In the genomic region with DNA sequence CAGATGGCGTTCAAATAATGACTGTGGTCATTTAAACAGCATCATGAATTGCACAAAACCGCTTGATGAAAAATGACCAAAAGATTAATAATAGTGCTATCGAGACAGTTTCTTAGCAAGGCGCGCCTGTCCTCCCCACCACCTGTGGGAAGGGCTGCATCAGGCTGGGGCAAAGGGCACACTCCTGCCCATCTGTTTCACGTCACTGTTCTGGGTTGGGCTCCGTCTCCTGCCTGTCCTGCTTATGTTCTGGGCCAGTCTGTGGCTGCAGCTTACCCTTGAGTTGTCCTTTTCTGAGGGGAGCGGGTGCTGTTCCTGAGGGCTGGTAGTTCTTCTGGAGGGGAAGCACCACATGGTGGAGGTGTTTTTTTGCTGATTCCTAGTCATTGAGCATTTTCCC, we compare ENCODE assay signal across 18 cellular contexts. TPM values are rescaled to one million over a fixed set of nuclear protein-coding genes. Genes with fewer than 3 reads are reported as not detected.
"Had no signal": no experiment of that assay in that cellular context is flagged by ENCODE, and none has a peak within 500 bp of the region (broad histone marks: within the 10 kb centered on the region; RNA-seq: fewer than 3 reads in every experiment).

No MANE protein-coding gene starts in this region.

- ATAC-seq: activated T-cell treated with anti-CD3 and anti-CD28 coated beads, Interleukin-2, amount 50 U/mL, for 72 hours had no signal

- H3K4me1 Mint-ChIP-seq: nephron had no signal

- H3K4me1 ChIP-seq: prostate gland, sigmoid colon, tibial artery had no signal

- H3K27me3 ChIP-seq: heart right ventricle, sigmoid colon, tibial artery had no signal

- H3K9me3 ChIP-seq: heart right ventricle, prostate gland, sigmoid colon, tibial artery had no signal

- H3K4me3 ChIP-seq: heart right ventricle, prostate gland, sigmoid colon, tibial artery had no signal

- H3K27ac ChIP-seq: epithelial cell of prostate, heart right ventricle, prostate gland, sigmoid colon, tibial artery had no signal

- DNase-seq: activated CD4-positive, alpha-beta T cell treated with anti-CD3 and anti-CD28 coated beads, Interleukin-2, amount 50 U/mL, for 48 hours; activated CD4-positive, CD25-positive, alpha-beta regulatory T cell treated with anti-CD3 and anti-CD28 coated beads, Interleukin-2, amount 50 U/mL, for 72 hours; activated gamma-delta T cell treated with Interleukin-2 at 50 U/mL for 16 hours; activated T-cell treated with anti-CD3 and anti-CD28 coated beads, Interleukin-2, amount 50 U/mL, for 72 hours; aorta; cerebellar nuclear complex; foreskin melanocyte; heart right ventricle; mammary epithelial cell; occipital lobe; sigmoid colon; stimulated activated CD4-positive, alpha-beta T cell treated with anti-CD3 and anti-CD28 coated beads, Interleukin-1b, Interleukin-23, amount 100 ng/mL, for 48 hours; tibial artery had no signal

- H3K27ac Mint-ChIP-seq: dendritic cell treated with granulocyte-macrophage colony-stimulating factor and Interleukin-4, amounts not matched to agents 40 ng/mL and 50 ng/mL, for 4 days; nephron had no signal

- H3K4me3 Mint-ChIP-seq: activated T-cell treated with anti-CD3 and anti-CD28 coated beads, Interleukin-2, amount 50 U/mL, for 72 hours; dendritic cell treated with granulocyte-macrophage colony-stimulating factor and Interleukin-4, amounts not matched to agents 40 ng/mL and 50 ng/mL, for 4 days; nephron had no signal

- H3K9me3 Mint-ChIP-seq: activated T-cell treated with anti-CD3 and anti-CD28 coated beads, Interleukin-2, amount 50 U/mL, for 72 hours; dendritic cell treated with granulocyte-macrophage colony-stimulating factor and Interleukin-4, amounts not matched to agents 40 ng/mL and 50 ng/mL, for 4 days; nephron had no signal

RNA-seq across cellular contexts. Expression of gene IL2RA, which starts 40.0 kb away (rescaled TPM):
- total RNA-seq: fibroblast of lung, mammary epithelial cell, occipital lobe had no signal
